Comparison of ENCODE assay signal across 15 cellular contexts in genomic region chr20:21288587-21289370, GRCh38. TPM values are rescaled to one million over a fixed set of nuclear protein-coding genes. Genes with fewer than 3 reads are reported as not detected.
DNase-seq lines count a peak whose midpoint lies in the region; ATAC-seq and TF ChIP-seq lines count a peak whose summit lies in the region.
"Had no signal": no experiment of that assay in that cellular context is flagged by ENCODE, and none has a peak within 500 bp of the region (broad histone marks: within the 10 kb centered on the region; RNA-seq: fewer than 3 reads in every experiment).

No MANE protein-coding gene starts in this region.

- H3K27ac ChIP-seq in GM23338 (ENCODE audit: low read depth) (no peak overlapping the region), esophagus muscularis mucosa (replicated peaks in 1 of 4) (no peak overlapping the region), parathyroid adenoma (no peak overlapping the region)
- no peak overlapping the region for H3K27ac ChIP-seq in naive thymus-derived CD4-positive, alpha-beta T cell (ENCODE audit: low read depth, low read length)
- H3K27ac ChIP-seq: BLaER1 treated with 17β-estradiol and CSF1 and Interleukin-3, amounts not matched to agents 10 nM and 100 nM; GM23248 had no signal

- no peak for TF ChIP-seq POLR2A in esophagus muscularis mucosa (IDR thresholded peaks at IDR 0.05; ENCODE audit: low read depth)

- no peaks in the 10 kb centered on the region for H3F3A ChIP-seq in GM23338 (replicated peaks; ENCODE audit: low read depth)

- no peaks in the 10 kb centered on the region; the same call in 1 of the 2 replicates for H3K9me2 ChIP-seq in GM23338 (ENCODE audit: insufficient read depth)

- TF ChIP-seq CTCF in GM23338 (conservative IDR thresholded peaks at IDR 0.05; ENCODE audit: low read depth in 2 of 2), result no peak
- TF ChIP-seq CTCF in esophagus muscularis mucosa (IDR thresholded peaks at IDR 0.05), result no peak
- no peak for TF ChIP-seq CTCF in parathyroid adenoma (IDR thresholded peaks at IDR 0.05)

- no peak for DNase-seq in GM23338 (ENCODE audit: low spot score)
- DNase-seq in NCI-H69 (lab: John Stamatoyannopoulos, UW), result peak; percentile 20
- peak; percentile 70 for DNase-seq in esophagus muscularis mucosa (ENCODE audit: extremely low spot score)
- no peak for DNase-seq in naive thymus-derived CD4-positive, alpha-beta T cell
- no peak for DNase-seq in GM19240 (ENCODE audit: insufficient read length, low spot score)
- DNase-seq: ACHN; CD4-positive, CD25-positive, alpha-beta regulatory T cell; DMS53; GF-D8; H9 had no signal

- no peak for TF ChIP-seq EP300 in esophagus muscularis mucosa (IDR thresholded peaks at IDR 0.05)

- WGBS in esophagus muscularis mucosa, result 77% methylated on average over 14 of the region's 14 CpGs

- no peak overlapping the region for H3K4me2 ChIP-seq in GM23338
- peak overlapping the region; percentile 2 for H3K4me2 ChIP-seq in parathyroid adenoma (ENCODE audit: low read length)
- H3K4me2 ChIP-seq: BLaER1 treated with 17β-estradiol and CSF1 and Interleukin-3, amounts not matched to agents 10 nM and 100 nM had no signal

- CTCF ChIA-PET in naive thymus-derived CD4-positive, alpha-beta T cell (lab: Charles Lee), result no interaction called here

- peaks cover 5% of the 10 kb centered on the region for H3K27me3 Mint-ChIP-seq in GM23338 (ENCODE audit: insufficient read depth, low read depth, poor library complexity)
- H3K27me3 Mint-ChIP-seq in naive thymus-derived CD4-positive, alpha-beta T cell, result peaks cover 25 to 56% (median 42%) of the 10 kb centered on the region in 5 donors

- ATAC-seq in GM23338 (no peak), GM19351 (IDR thresholded peaks at IDR 0.05; ENCODE audit: unreplicated experiment) (no peak)
- ATAC-seq in naive thymus-derived CD4-positive, alpha-beta T cell, result no peak

- H3K9me3 ChIP-seq in esophagus muscularis mucosa, result peaks cover 0 to 11% (median 4%) of the 10 kb centered on the region in 4 donors
- no peaks in the 10 kb centered on the region for H3K9me3 ChIP-seq in parathyroid adenoma (ENCODE audit: control insufficient read depth, low read length)
- H3K9me3 ChIP-seq in naive thymus-derived CD4-positive, alpha-beta T cell (ENCODE audit: control insufficient read depth in 2 of 3, low read length in 3 of 3), result no peaks in the 10 kb centered on the region

- no peaks in the 10 kb centered on the region; the same call in 2 of the 3 replicates for H3K36me3 Mint-ChIP-seq in GM23338 (ENCODE audit: low read depth)
- H3K36me3 Mint-ChIP-seq in naive thymus-derived CD4-positive, alpha-beta T cell, result peaks cover 0 to 14% (median 8%) of the 10 kb centered on the region in 5 donors
- H3K36me3 Mint-ChIP-seq: CD4-positive, CD25-positive, alpha-beta regulatory T cell; IgD-negative memory B cell had no signal

- H3K9me3 Mint-ChIP-seq in GM23338, result peaks cover 3% of the 10 kb centered on the region; the same call in 2 of the 3 replicates
- peaks cover 0 to 23% (median 11%) of the 10 kb centered on the region in 11 donors for H3K9me3 Mint-ChIP-seq in naive thymus-derived CD4-positive, alpha-beta T cell

- no peak overlapping the region for H3K9ac ChIP-seq in parathyroid adenoma
- H3K9ac ChIP-seq: BLaER1 treated with 17β-estradiol and CSF1 and Interleukin-3, amounts not matched to agents 10 nM and 100 nM; GM23248 had no signal

- intact Hi-C loops in esophagus muscularis mucosa (cut with DNase I), result no loop called here
- intact Hi-C loops in naive thymus-derived CD4-positive, alpha-beta T cell (cut with micrococcal nuclease), result no loop called here

- H3K4me1 ChIP-seq in GM23338 (ENCODE audit: insufficient read depth), result no peaks in the 10 kb centered on the region
- no peaks in the 10 kb centered on the region for H3K4me1 ChIP-seq in esophagus muscularis mucosa
- H3K4me1 ChIP-seq in parathyroid adenoma, result no peaks in the 10 kb centered on the region
- no peaks in the 10 kb centered on the region for H3K4me1 ChIP-seq in naive thymus-derived CD4-positive, alpha-beta T cell (ENCODE audit: control insufficient read depth in 2 of 2, insufficient read depth in 2 of 2, low read length in 2 of 2)
- H3K4me1 ChIP-seq: BLaER1 treated with 17β-estradiol and CSF1 and Interleukin-3, amounts not matched to agents 10 nM and 100 nM had no signal

- H3K27me3 ChIP-seq in GM23338 (ENCODE audit: insufficient read depth), result no peaks in the 10 kb centered on the region
- H3K27me3 ChIP-seq in esophagus muscularis mucosa, result peaks cover 0 to 33% (median 0%) of the 10 kb centered on the region in 4 donors
- no peaks in the 10 kb centered on the region for H3K27me3 ChIP-seq in parathyroid adenoma (ENCODE audit: control insufficient read depth, insufficient read depth, low read length)
- no peaks in the 10 kb centered on the region for H3K27me3 ChIP-seq in naive thymus-derived CD4-positive, alpha-beta T cell (ENCODE audit: control insufficient read depth in 2 of 2, insufficient read depth in 2 of 2, low read length in 2 of 2)
- H3K27me3 ChIP-seq: BLaER1 treated with 17β-estradiol and CSF1 and Interleukin-3, amounts not matched to agents 10 nM and 100 nM had no signal

- no peak overlapping the region for H3K4me3 ChIP-seq in GM23338
- H3K4me3 ChIP-seq in esophagus muscularis mucosa, result no peak overlapping the region
- no peak overlapping the region for H3K4me3 ChIP-seq in parathyroid adenoma (ENCODE audit: low read depth, low read length)
- no peak overlapping the region for H3K4me3 ChIP-seq in naive thymus-derived CD4-positive, alpha-beta T cell (ENCODE audit: low read length)
- H3K4me3 ChIP-seq: BLaER1 treated with 17β-estradiol and CSF1 and Interleukin-3, amounts not matched to agents 10 nM and 100 nM; GM23248 had no signal

- POLR2A ChIA-PET in naive thymus-derived CD4-positive, alpha-beta T cell (lab: Charles Lee), result interaction anchor here (1.2 kb wide), 1 partner anchor 14 kb away, joined by 4 read pairs; the partner anchor contains the start of gene XRN2

- no peaks in the 10 kb centered on the region for H3K36me3 ChIP-seq in GM23338 (ENCODE audit: insufficient read depth)
- no peaks in the 10 kb centered on the region for H3K36me3 ChIP-seq in esophagus muscularis mucosa
- H3K36me3 ChIP-seq in parathyroid adenoma (ENCODE audit: control insufficient read depth, insufficient read depth, low read length), result no peaks in the 10 kb centered on the region
- no peaks in the 10 kb centered on the region for H3K36me3 ChIP-seq in naive thymus-derived CD4-positive, alpha-beta T cell (ENCODE audit: control insufficient read depth in 2 of 3, insufficient read depth in 3 of 3, low read length in 3 of 3)
- H3K36me3 ChIP-seq: BLaER1 treated with 17β-estradiol and CSF1 and Interleukin-3, amounts not matched to agents 10 nM and 100 nM had no signal

- no peak overlapping the region; the same call in 1 of the 2 replicates for H3K27ac Mint-ChIP-seq in GM23338
- no peak overlapping the region for H3K27ac Mint-ChIP-seq in naive thymus-derived CD4-positive, alpha-beta T cell
- H3K27ac Mint-ChIP-seq: IgD-negative memory B cell had no signal

- H2AFZ ChIP-seq in GM23338 (peak overlapping the region; percentile 89), parathyroid adenoma (no peak overlapping the region)
- H2AFZ ChIP-seq: GM23248 had no signal

- no peaks in the 10 kb centered on the region for H4K20me1 ChIP-seq in GM23338 (replicated peaks; ENCODE audit: insufficient read depth)
- H4K20me1 ChIP-seq: BLaER1 treated with 17β-estradiol and CSF1 and Interleukin-3, amounts not matched to agents 10 nM and 100 nM had no signal

- no peaks in the 10 kb centered on the region for H3K79me2 ChIP-seq in GM23338 (replicated peaks; ENCODE audit: insufficient read depth)
- no peaks in the 10 kb centered on the region for H3K79me2 ChIP-seq in parathyroid adenoma

- H3K4me1 Mint-ChIP-seq in GM23338, result peaks cover 11% of the 10 kb centered on the region; the same call in 2 of the 3 replicates
- H3K4me1 Mint-ChIP-seq in naive thymus-derived CD4-positive, alpha-beta T cell, result no peaks in the 10 kb centered on the region
- H3K4me1 Mint-ChIP-seq: CD4-positive, CD25-positive, alpha-beta regulatory T cell; IgD-negative memory B cell had no signal

- H3K4me3 Mint-ChIP-seq in GM23338, result no peak overlapping the region
- H3K4me3 Mint-ChIP-seq in naive thymus-derived CD4-positive, alpha-beta T cell, result no peak overlapping the region
- H3K4me3 Mint-ChIP-seq: CD4-positive, CD25-positive, alpha-beta regulatory T cell; H9 had no signal

RNA-seq across cellular contexts. Expression of gene XRN2, which starts 14.4 kb away (rescaled TPM):
- total RNA-seq in GM23338 (2014; rRNA removed; shearing (Covaris generic)), result 150 and 159 TPM in 2 replicates
- polyA plus RNA-seq in GM23338 (2016; fragmentation: Nextera tagmentation; extraction: Ambion mirVana), result 107 and 113 TPM in 2 replicates
- 10 to 100 TPM; 49.0 to 76.9 (median 56.7) TPM for total RNA-seq in esophagus muscularis mucosa
- total RNA-seq in naive thymus-derived CD4-positive, alpha-beta T cell, result 10 to 100 TPM; 51.7 to 71.0 (median 56.5) TPM
- polyA plus RNA-seq in naive thymus-derived CD4-positive, alpha-beta T cell, result 10 to 100 TPM; 70.9 to 83.2 TPM

Comparison
In these comparisons a context has a peak if more than half of its experiments do, and no peak if none do; other contexts are left out.
1. DNase-seq: peak in NCI-H69 (single experiment) and esophagus muscularis mucosa (single experiment); none in GM23338 (single experiment), naive thymus-derived CD4-positive, alpha-beta T cell (0 of 9) and GM19240 (single experiment).